ENCODE assay signal across 16 cellular contexts in genomic region chr20:59157064-59157463, GRCh38. TPM values are rescaled to one million over a fixed set of nuclear protein-coding genes. Genes with fewer than 3 reads are reported as not detected.
"Had no signal": no experiment of that assay in that cellular context is flagged by ENCODE, and none has a peak within 500 bp of the region (broad histone marks: within the 10 kb centered on the region; RNA-seq: fewer than 3 reads in every experiment).

No MANE protein-coding gene starts in this region.

- ATAC-seq: stimulated activated effector memory CD8-positive, alpha-beta T cell treated with anti-CD3 and anti-CD28 coated beads, Interleukin-12 subunit alpha, Interleukin-12 subunit beta, amount 100 ng/mL, for 72 hours had no signal

- H3K27me3 ChIP-seq: ascending aorta, breast epithelium, transverse colon had no signal

- H3K9me3 Mint-ChIP-seq: nephron; stimulated activated effector memory CD8-positive, alpha-beta T cell treated with anti-CD3 and anti-CD28 coated beads, Interleukin-12 subunit alpha, Interleukin-12 subunit beta, amount 100 ng/mL, for 72 hours had no signal

- H3K27ac Mint-ChIP-seq: nephron; stimulated activated effector memory CD8-positive, alpha-beta T cell treated with anti-CD3 and anti-CD28 coated beads, Interleukin-12 subunit alpha, Interleukin-12 subunit beta, amount 100 ng/mL, for 72 hours had no signal

- H3K4me3 ChIP-seq: ascending aorta, breast epithelium, transverse colon had no signal

- H3K9me3 ChIP-seq: ascending aorta, breast epithelium, transverse colon had no signal

- H3K4me1 Mint-ChIP-seq: nephron had no signal

- H3K36me3 ChIP-seq: ascending aorta, breast epithelium, transverse colon, WERI-Rb-1 had no signal

- DNase-seq: activated CD4-positive, alpha-beta T cell treated with anti-CD3 and anti-CD28 coated beads, Interleukin-2, amount 50 U/mL, for 1 hour; cerebellar nuclear complex; effector CD8-positive, alpha-beta T cell; foreskin melanocyte; mesendoderm; nucleus accumbens; posterior cingulate gyrus; transverse colon; WERI-Rb-1 had no signal

- H3K4me1 ChIP-seq: transverse colon had no signal

- H3K27ac ChIP-seq: ascending aorta, breast epithelium, epithelial cell of prostate, transverse colon, WERI-Rb-1 had no signal

- H3K4me3 Mint-ChIP-seq: nephron had no signal

RNA-seq across cellular contexts. Expression of gene ZNF831, which starts 6.6 kb away (rescaled TPM):
- total RNA-seq: fibroblast of lung, SK-MEL-5 had no signal
- polyA plus RNA-seq: fibroblast of lung had no signal
